20 cellular contexts compared by ENCODE assay signal in the genomic region with DNA sequence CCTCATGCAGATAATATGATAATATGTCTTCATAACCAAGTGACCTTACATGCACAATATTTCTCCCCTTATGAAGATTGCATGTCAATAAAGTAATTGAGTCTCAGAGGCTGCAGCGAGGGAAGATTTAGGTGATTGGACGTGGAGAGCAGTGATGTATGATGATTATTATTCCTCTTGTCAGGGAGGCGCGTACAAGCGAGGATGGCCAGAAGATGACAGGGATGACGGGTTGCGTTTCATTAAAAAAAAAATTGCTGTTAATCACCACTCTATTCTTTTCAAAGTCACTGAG.
DNase-seq lines count a peak whose midpoint lies in the region; ATAC-seq and TF ChIP-seq lines count a peak whose summit lies in the region.
"Had no signal": no experiment of that assay in that cellular context is flagged by ENCODE, and none has a peak within 500 bp of the region (broad histone marks: within the 10 kb centered on the region; RNA-seq: fewer than 3 reads in every experiment).

No MANE protein-coding gene starts in this region.

- no peaks in the 10 kb centered on the region for H3K9me3 ChIP-seq in esophagus muscularis mucosa
- H3K9me3 ChIP-seq in spleen = no peaks in the 10 kb centered on the region

- TF ChIP-seq POLR2A in esophagus muscularis mucosa (IDR thresholded peaks at IDR 0.05; ENCODE audit: low read depth) (no peak), spleen (IDR thresholded peaks at IDR 0.05) (no peak)

- no peak overlapping the region for H3K9ac ChIP-seq in rectal smooth muscle tissue (ENCODE audit: low read length)

- DNase-seq in ACHN (peak; percentile 13), NCI-H2227 (lab: John Stamatoyannopoulos, UW; ENCODE audit: unreplicated experiment) (peak; percentile 45), esophagus muscularis mucosa (ENCODE audit: extremely low spot score) (no peak), RKO (ENCODE audit: low spot score) (no peak), spleen (no peak), left lobe of liver (ENCODE audit: low spot score) (no peak), occipital lobe (lab: John Stamatoyannopoulos, UW) (no peak)
- DNase-seq: activated CD4-positive, alpha-beta T cell treated with anti-CD3 and anti-CD28 coated beads, Interleukin-2, amount 50 U/mL, for 48 hours; activated naive CD8-positive, alpha-beta T cell treated with anti-CD3 and anti-CD28 coated beads for 36 hours; activated T-cell treated with anti-CD3 and anti-CD28 coated beads, Interleukin-2, amount 50 U/mL, for 72 hours; COR-L47; endodermal cell; NCI-H1694 treated with DMSO at 0.1 percent for 48 hours; NCI-H345; T-helper 1 cell; WERI-Rb-1 had no signal

- WGBS in esophagus muscularis mucosa = 40% methylated on average over 7 of the region's 7 CpGs
- WGBS in spleen, 5 donors = 90 to 96% (median 92%) methylated on average over 7 of the region's 7 CpGs

- intact Hi-C loops in esophagus muscularis mucosa (cut with DNase I) = no loop called here
- intact Hi-C loops in spleen (cut with DNase I; ENCODE audit: low total_unique reads) = no loop called here

- no peak for TF ChIP-seq EP300 in esophagus muscularis mucosa (IDR thresholded peaks at IDR 0.05)

- H3K27ac ChIP-seq in esophagus muscularis mucosa (replicated peaks in 1 of 4) = peak overlapping the region; percentile 69 to 81 (median 74)
- peak overlapping the region; percentile 78 for H3K27ac ChIP-seq in rectal smooth muscle tissue (ENCODE audit: low read depth, low read length)
- no peak overlapping the region for H3K27ac ChIP-seq in spleen
- H3K27ac ChIP-seq: foreskin keratinocyte, WERI-Rb-1 had no signal

- H3K4me1 ChIP-seq in esophagus muscularis mucosa (peaks cover 46 to 57% (median 51%) of the 10 kb centered on the region in 4 donors), rectal smooth muscle tissue (ENCODE audit: control insufficient read depth, insufficient read depth, low read length) (peaks cover 29% of the 10 kb centered on the region), spleen (peaks cover 0 to 5% (median 0%) of the 10 kb centered on the region in 6 donors)

- in situ Hi-C loops in ACHN (cut with HindIII; ENCODE audit: low pct_ligation_motif_present, low pct_unique_long_range_greater_than_20kb, low sequenced_read_pairs) = no loop called here

- H3K4me3 ChIP-seq in esophagus muscularis mucosa (peak overlapping the region; percentile 24 to 40 (median 26)), rectal smooth muscle tissue (ENCODE audit: low read length) (peak overlapping the region; percentile 4), spleen (no peak overlapping the region)

- TF ChIP-seq CTCF in esophagus muscularis mucosa (IDR thresholded peaks at IDR 0.05) = no peak
- TF ChIP-seq CTCF in spleen (IDR thresholded peaks at IDR 0.05 in 8 of 11, conservative IDR thresholded peaks at IDR 0.05 in 3 of 11) = no peak

- H3K36me3 ChIP-seq in esophagus muscularis mucosa (no peaks in the 10 kb centered on the region), rectal smooth muscle tissue (ENCODE audit: control insufficient read depth, insufficient read depth, low read length) (no peaks in the 10 kb centered on the region), spleen (no peaks in the 10 kb centered on the region)
- H3K36me3 ChIP-seq: WERI-Rb-1 had no signal

- ATAC-seq in left lobe of liver = no peak
- ATAC-seq: activated T-cell treated with anti-CD3 and anti-CD28 coated beads, Interleukin-2, amount 50 U/mL, for 72 hours; HCT116; stimulated activated memory B cell treated with anti-CD40 and anti-IgM and Interleukin-4, amounts not matched to agents 10 μg/mL and 1 μg/mL and 100 μg/mL, for 72 hours had no signal

- no peaks in the 10 kb centered on the region for H3K27me3 ChIP-seq in esophagus muscularis mucosa
- H3K27me3 ChIP-seq in rectal smooth muscle tissue (ENCODE audit: control insufficient read depth, insufficient read depth, low read length) = no peaks in the 10 kb centered on the region
- no peaks in the 10 kb centered on the region for H3K27me3 ChIP-seq in spleen (replicated peaks in 1 of 7)
- H3K27me3 ChIP-seq: foreskin keratinocyte had no signal

Comparison
In these comparisons a context has a peak if more than half of its experiments do, and no peak if none do; other contexts are left out.
1. DNase-seq: peak in ACHN (single experiment) and NCI-H2227 (single experiment); none in esophagus muscularis mucosa (single experiment), RKO (single experiment), spleen (single experiment), left lobe of liver (single experiment) and occipital lobe (single experiment).
2. H3K27ac ChIP-seq: peak in esophagus muscularis mucosa (4 of 4) and rectal smooth muscle tissue (single experiment); none in spleen (0 of 8).
3. H3K4me3 ChIP-seq: peak in esophagus muscularis mucosa (4 of 4) and rectal smooth muscle tissue (single experiment); none in spleen (0 of 8).